Comparison of ENCODE assay signal across 17 cellular contexts in the genomic region with DNA sequence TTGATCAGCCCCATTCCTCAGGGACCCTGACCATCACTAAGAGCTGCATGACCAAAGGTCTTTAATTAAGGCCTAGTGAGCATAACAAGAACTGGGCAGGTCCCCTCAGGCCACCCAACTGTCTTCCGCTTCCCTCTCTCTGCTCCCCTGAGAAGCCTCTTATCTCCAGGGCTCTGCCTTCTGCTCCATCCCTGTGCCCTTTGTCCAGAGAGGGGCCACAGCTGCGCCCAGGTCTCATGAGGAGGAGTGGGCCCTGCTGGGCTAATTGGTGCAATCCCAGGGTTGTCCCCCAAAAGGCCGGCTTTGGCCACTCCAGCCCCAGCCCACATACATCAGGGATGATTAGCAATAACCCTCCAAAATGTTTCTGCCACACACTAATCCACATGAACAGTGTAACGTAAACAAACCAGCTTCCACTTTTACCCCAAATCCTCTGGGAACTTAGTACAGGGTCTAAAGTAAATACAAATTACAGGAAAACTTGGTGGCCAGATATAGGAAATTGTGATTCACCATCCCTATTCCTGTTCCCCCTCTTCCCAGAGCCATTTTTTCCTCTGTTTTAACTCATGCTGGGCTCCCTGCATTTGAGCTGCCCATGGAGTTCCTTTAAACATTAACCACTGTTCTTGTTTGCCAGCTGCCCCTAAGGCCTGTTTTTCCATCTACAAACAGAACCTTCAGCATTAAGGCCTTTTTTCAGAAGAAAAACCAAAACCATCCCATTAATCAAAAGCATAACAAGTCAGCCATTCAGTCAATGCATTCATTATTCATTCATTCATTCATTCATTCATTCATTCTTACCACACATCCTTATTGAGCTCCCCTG. TPM values are rescaled to one million over a fixed set of nuclear protein-coding genes. Genes with fewer than 3 reads are reported as not detected.
DNase-seq lines count a peak whose midpoint lies in the region; TF ChIP-seq lines count a peak whose summit lies in the region.
"Had no signal": no experiment of that assay in that cellular context is flagged by ENCODE, and none has a peak within 500 bp of the region (broad histone marks: within the 10 kb centered on the region; RNA-seq: fewer than 3 reads in every experiment).

No MANE protein-coding gene starts in this region.

- H3K36me3 ChIP-seq in smooth muscle cell (ENCODE audit: low read depth) (no peaks in the 10 kb centered on the region), ovary (no peaks in the 10 kb centered on the region), mesendoderm (ENCODE audit: control insufficient read depth, insufficient read depth, low read length) (no peaks in the 10 kb centered on the region)

- H2BK120ac ChIP-seq in mesendoderm (ENCODE audit: low read depth, low read length), result no peak overlapping the region

- WGBS in smooth muscle cell (ENCODE audit: low lambda C conversion rate), result 46% methylated on average over 4 of the region's 4 CpGs
- WGBS in ovary, 3 donors, result 89 to 94% (median 92%) methylated on average over 4 of the region's 4 CpGs
- no CpG with 5 or more reads among the region's 4 CpGs for WGBS in mesendoderm (ENCODE audit: extremely low coverage, insufficient coverage, low lambda C conversion rate)

- H3K79me2 ChIP-seq in smooth muscle cell (ENCODE audit: low read depth) (no peaks in the 10 kb centered on the region), mesendoderm (ENCODE audit: control insufficient read depth, insufficient read depth, low read length) (no peaks in the 10 kb centered on the region)

- peaks cover 42% of the 10 kb centered on the region for H3K4me1 Mint-ChIP-seq in chondrocyte (ENCODE audit: low read depth)

- H3K27me3 ChIP-seq in smooth muscle cell (ENCODE audit: low read depth) (no peaks in the 10 kb centered on the region), ovary (no peaks in the 10 kb centered on the region), mesendoderm (ENCODE audit: insufficient read depth, low read length, poor library complexity) (no peaks in the 10 kb centered on the region)
- H3K27me3 ChIP-seq: testis had no signal

- no peak overlapping the region for H3K4ac ChIP-seq in mesendoderm (ENCODE audit: low read depth, low read length)

- no peak for TF ChIP-seq EP300 in ovary (IDR thresholded peaks at IDR 0.05)

- no peak overlapping the region for H3K18ac ChIP-seq in mesendoderm (ENCODE audit: low read length)

- H3K23ac ChIP-seq in mesendoderm (ENCODE audit: low read length), result no peak overlapping the region

- H3K27ac ChIP-seq in smooth muscle cell (ENCODE audit: low read depth) (peak overlapping the region; percentile 32), ovary (no peak overlapping the region), mesendoderm (ENCODE audit: low read depth, low read length) (no peak overlapping the region)
- H3K27ac ChIP-seq: GM23248, psoas muscle, testis had no signal

- H3K27me3 Mint-ChIP-seq in chondrocyte (ENCODE audit: low read depth), result peaks cover 6% of the 10 kb centered on the region

- H2BK15ac ChIP-seq in mesendoderm (replicated peaks; ENCODE audit: low read depth), result no peak overlapping the region

- H4K8ac ChIP-seq in mesendoderm (ENCODE audit: low read depth, low read length), result no peak overlapping the region

- H3K9ac ChIP-seq in smooth muscle cell (ENCODE audit: low read depth) (no peak overlapping the region), mesendoderm (ENCODE audit: low read length) (no peak overlapping the region)
- H3K9ac ChIP-seq: GM23248 had no signal

- no peaks in the 10 kb centered on the region for H4K20me1 ChIP-seq in smooth muscle cell (ENCODE audit: low read depth)

- H2BK5ac ChIP-seq in mesendoderm (ENCODE audit: low read length), result no peak overlapping the region

- H3K4me3 ChIP-seq in smooth muscle cell, result no peak overlapping the region
- H3K4me3 ChIP-seq in ovary, result no peak overlapping the region
- H3K4me3 ChIP-seq in mesendoderm (ENCODE audit: low read length), result no peak overlapping the region
- H3K4me3 ChIP-seq: GM23248, psoas muscle, testis had no signal

- H3K4me1 ChIP-seq in smooth muscle cell (ENCODE audit: low read depth) (peaks cover 7% of the 10 kb centered on the region), ovary (ENCODE audit: insufficient read depth) (no peaks in the 10 kb centered on the region), mesendoderm (ENCODE audit: control insufficient read depth, low read depth, low read length) (no peaks in the 10 kb centered on the region)
- H3K4me1 ChIP-seq: psoas muscle, testis had no signal

- H3K4me2 ChIP-seq in smooth muscle cell (no peak overlapping the region), mesendoderm (ENCODE audit: low read length) (no peak overlapping the region)

- no peak overlapping the region for H2AK5ac ChIP-seq in mesendoderm (ENCODE audit: low read length)

- TF ChIP-seq POLR2A in ovary (IDR thresholded peaks at IDR 0.05), result no peak

- no peak overlapping the region for H4K5ac ChIP-seq in mesendoderm (ENCODE audit: low read length)

- TF ChIP-seq CTCF in chondrocyte (IDR thresholded peaks at IDR 0.05), result no peak
- TF ChIP-seq CTCF in smooth muscle cell (IDR thresholded peaks at IDR 0.05; ENCODE audit: borderline replicate concordance, insufficient read depth, poor library complexity, severe bottlenecking), result no peak
- TF ChIP-seq CTCF in ovary (IDR thresholded peaks at IDR 0.05), result no peak

- H3K56ac ChIP-seq in mesendoderm (ENCODE audit: low read length), result no peak overlapping the region

- intact Hi-C loops in ovary (cut with DNase I), result loop anchor here in 2 of 4 donors (10.0 kb wide), 2 partner anchors 60 to 100 kb away; a partner anchor contains a TSS

- no peak overlapping the region for H3K4me3 Mint-ChIP-seq in chondrocyte (ENCODE audit: unreplicated experiment)
- H3K4me3 Mint-ChIP-seq: naive thymus-derived CD8-positive, alpha-beta T cell had no signal

- peak; percentile 11 for DNase-seq in HCEC 1CT
- DNase-seq in chondrocyte (ENCODE audit: low spot score), result no peak
- DNase-seq in kidney glomerular epithelial cell (lab: John Stamatoyannopoulos, UW), result peak; percentile 17
- DNase-seq in smooth muscle cell (lab: John Stamatoyannopoulos, UW; ENCODE audit: unreplicated experiment), result no peak
- DNase-seq in ovary, result no peak
- no peak for DNase-seq in retina
- DNase-seq in mesendoderm, result no peak
- DNase-seq: activated CD4-positive, alpha-beta T cell treated with anti-CD3 and anti-CD28 coated beads for 4 hours; activated effector memory CD4-positive, alpha-beta T cell treated with anti-CD3 and anti-CD28 coated beads, Interleukin-2, amount 50 U/mL, for 16 hours; AML-193; erythroblast; GM23248; naive thymus-derived CD8-positive, alpha-beta T cell; NCI-H1105; NCI-H526; psoas muscle; testis had no signal

- peak overlapping the region; percentile 71 for H3K27ac Mint-ChIP-seq in chondrocyte (ENCODE audit: unreplicated experiment)

- no peak overlapping the region for H2AFZ ChIP-seq in smooth muscle cell (ENCODE audit: low read depth)
- H2AFZ ChIP-seq: GM23248 had no signal

- H3F3A ChIP-seq in smooth muscle cell (ENCODE audit: low read depth), result peaks cover 8% of the 10 kb centered on the region

- no peaks in the 10 kb centered on the region for H3K9me3 Mint-ChIP-seq in chondrocyte (ENCODE audit: low read depth)
- H3K9me3 Mint-ChIP-seq: naive thymus-derived CD8-positive, alpha-beta T cell had no signal

- H3K79me1 ChIP-seq in mesendoderm (ENCODE audit: low read length), result no peaks in the 10 kb centered on the region

- H3K36me3 Mint-ChIP-seq in chondrocyte (ENCODE audit: low read depth), result no peaks in the 10 kb centered on the region
- H3K36me3 Mint-ChIP-seq: naive thymus-derived CD8-positive, alpha-beta T cell had no signal

- no peaks in the 10 kb centered on the region for H3K9me3 ChIP-seq in smooth muscle cell (replicated peaks; ENCODE audit: low read depth)
- no peaks in the 10 kb centered on the region for H3K9me3 ChIP-seq in ovary
- H3K9me3 ChIP-seq: psoas muscle, testis had no signal

RNA-seq across cellular contexts. Expression of a gene that starts 34.6 kb away (rescaled TPM):
- total RNA-seq in chondrocyte (40.9 to 123 TPM (median 120 TPM) in 3 replicates), smooth muscle cell (134 and 177 TPM in 2 replicates), ovary (100 to 1,000 TPM in 1 of 7 donors, 10 to 100 TPM in 6; 43.3 to 119 (median 70.3) TPM)
- polyA plus RNA-seq in smooth muscle cell (251 and 257 TPM in 2 replicates), ovary (10 to 100 TPM; 36.7 to 61.2 TPM)
- polyA plus RNA-seq in mesendoderm (2013, experiment 1 of 2), result 15.8 TPM
- polyA plus RNA-seq in mesendoderm (2013, experiment 2 of 2), result 16.5 TPM
- total RNA-seq: naive thymus-derived CD8-positive, alpha-beta T cell had no signal
- polyA plus RNA-seq: naive thymus-derived CD8-positive, alpha-beta T cell had no signal

RNA-seq across cellular contexts. Expression of a gene that starts 35.4 kb away (rescaled TPM):
- total RNA-seq in chondrocyte, result 81.1 to 102 TPM (median 99.4 TPM) in 3 replicates
- total RNA-seq in smooth muscle cell, result 40.2 and 57.3 TPM in 2 replicates
- 50.0 and 56.6 TPM in 2 replicates for polyA plus RNA-seq in smooth muscle cell
- 10 to 100 TPM; 12.9 to 35.4 (median 30.7) TPM for total RNA-seq in ovary
- 10 to 100 TPM; 16.8 to 50.5 TPM for polyA plus RNA-seq in ovary
- 5.6 TPM for polyA plus RNA-seq in mesendoderm (2013, experiment 1 of 2)
- polyA plus RNA-seq in mesendoderm (2013, experiment 2 of 2), result 5.4 TPM

Comparison
In these comparisons a context has a peak if more than half of its experiments do, and no peak if none do; other contexts are left out.
1. DNase-seq: peak in HCEC 1CT (single experiment) and kidney glomerular epithelial cell (single experiment); none in chondrocyte (single experiment), smooth muscle cell (single experiment), ovary (0 of 5), retina (single experiment) and mesendoderm (single experiment).